1 cellular context compared by ENCODE assay signal in the genomic region with DNA sequence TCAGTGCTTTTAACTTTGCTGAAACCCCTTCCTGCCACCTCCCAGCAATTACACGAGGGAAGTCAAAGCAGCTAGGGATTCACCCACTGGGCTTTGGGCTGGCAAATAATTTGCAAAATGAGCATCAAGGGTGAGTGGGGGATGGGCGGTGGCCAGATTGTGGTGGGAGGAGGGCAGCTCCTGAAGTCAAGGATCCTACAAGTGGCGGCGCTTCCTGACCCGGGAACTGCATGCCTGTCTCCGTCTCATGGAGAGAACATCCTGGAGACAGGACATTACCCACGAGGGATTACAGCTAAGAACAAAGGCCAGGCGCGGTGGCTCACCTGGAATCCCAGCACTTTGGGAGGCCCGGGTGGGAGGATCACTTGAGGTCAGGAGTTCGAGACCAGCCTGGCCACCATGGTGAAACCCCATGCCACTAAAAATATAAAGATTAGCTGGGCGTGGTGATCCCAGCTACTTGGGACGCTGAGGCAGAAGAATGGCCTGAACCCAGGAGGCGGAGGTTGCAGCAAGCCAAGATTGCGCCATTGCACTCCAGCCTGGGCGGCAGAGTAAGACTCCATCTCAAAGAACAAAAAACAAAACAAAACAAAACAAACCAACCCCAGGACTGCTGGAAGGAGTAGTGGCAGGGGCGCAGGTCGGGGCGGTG.
TF ChIP-seq lines count a peak whose summit lies in the region.

No MANE protein-coding gene starts in this region.

TF ChIP-seq in WTC11, 78 proteins besides CTCF, POLR2A, EP300 and RAD21 (continued from another document):
- TF ChIP-seq SMAD4 (CRISPR knock-in tag; IDR thresholded peaks at IDR 0.05) (no peak), IRF2 (CRISPR knock-in tag; IDR thresholded peaks at IDR 0.05; ENCODE audit: borderline replicate concordance, low read depth) (no peak), ETV6 (CRISPR knock-in tag; IDR thresholded peaks at IDR 0.05) (no peak), MYBL2 (CRISPR knock-in tag; IDR thresholded peaks at IDR 0.05) (no peak), GTF2I (CRISPR knock-in tag; conservative IDR thresholded peaks at IDR 0.05) (no peak), ZNF121 (CRISPR knock-in tag; IDR thresholded peaks at IDR 0.05) (no peak), EMX1 (CRISPR knock-in tag; IDR thresholded peaks at IDR 0.05) (no peak), ZNF138 (CRISPR knock-in tag; conservative IDR thresholded peaks at IDR 0.05) (no peak), GRHL2 (CRISPR knock-in tag; IDR thresholded peaks at IDR 0.05; ENCODE audit: insufficient replicate concordance, severe bottlenecking) (no peak)
- TF ChIP-seq, protein P1, sequence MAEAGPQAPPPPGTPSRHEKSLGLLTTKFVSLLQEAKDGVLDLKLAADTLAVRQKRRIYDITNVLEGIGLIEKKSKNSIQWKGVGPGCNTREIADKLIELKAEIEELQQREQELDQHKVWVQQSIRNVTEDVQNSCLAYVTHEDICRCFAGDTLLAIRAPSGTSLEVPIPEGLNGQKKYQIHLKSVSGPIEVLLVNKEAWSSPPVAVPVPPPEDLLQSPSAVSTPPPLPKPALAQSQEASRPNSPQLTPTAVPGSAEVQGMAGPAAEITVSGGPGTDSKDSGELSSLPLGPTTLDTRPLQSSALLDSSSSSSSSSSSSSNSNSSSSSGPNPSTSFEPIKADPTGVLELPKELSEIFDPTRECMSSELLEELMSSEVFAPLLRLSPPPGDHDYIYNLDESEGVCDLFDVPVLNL (CRISPR knock-in tag; IDR thresholded peaks at IDR 0.05; ENCODE audit: borderline replicate concordance, low read depth): no peak
- TF ChIP-seq, protein P2, sequence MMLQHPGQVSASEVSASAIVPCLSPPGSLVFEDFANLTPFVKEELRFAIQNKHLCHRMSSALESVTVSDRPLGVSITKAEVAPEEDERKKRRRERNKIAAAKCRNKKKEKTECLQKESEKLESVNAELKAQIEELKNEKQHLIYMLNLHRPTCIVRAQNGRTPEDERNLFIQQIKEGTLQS (CRISPR knock-in tag; conservative IDR thresholded peaks at IDR 0.05): no peak
- TF ChIP-seq, protein P3, sequence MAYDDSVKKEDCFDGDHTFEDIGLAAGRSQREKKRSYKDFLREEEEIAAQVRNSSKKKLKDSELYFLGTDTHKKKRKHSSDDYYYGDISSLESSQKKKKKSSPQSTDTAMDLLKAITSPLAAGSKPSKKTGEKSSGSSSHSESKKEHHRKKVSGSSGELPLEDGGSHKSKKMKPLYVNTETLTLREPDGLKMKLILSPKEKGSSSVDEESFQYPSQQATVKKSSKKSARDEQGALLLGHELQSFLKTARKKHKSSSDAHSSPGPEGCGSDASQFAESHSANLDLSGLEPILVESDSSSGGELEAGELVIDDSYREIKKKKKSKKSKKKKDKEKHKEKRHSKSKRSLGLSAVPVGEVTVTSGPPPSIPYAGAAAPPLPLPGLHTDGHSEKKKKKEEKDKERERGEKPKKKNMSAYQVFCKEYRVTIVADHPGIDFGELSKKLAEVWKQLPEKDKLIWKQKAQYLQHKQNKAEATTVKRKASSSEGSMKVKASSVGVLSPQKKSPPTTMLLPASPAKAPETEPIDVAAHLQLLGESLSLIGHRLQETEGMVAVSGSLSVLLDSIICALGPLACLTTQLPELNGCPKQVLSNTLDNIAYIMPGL (CRISPR knock-in tag; IDR thresholded peaks at IDR 0.05): no peak
